ENCODE assay signal across 21 cellular contexts in genomic region chr18:76971149-76971548, GRCh38.
"Had no signal": no experiment of that assay in that cellular context is flagged by ENCODE, and none has a peak within 500 bp of the region (broad histone marks: within the 10 kb centered on the region; RNA-seq: fewer than 3 reads in every experiment).

No MANE protein-coding gene starts in this region.

- H3K27ac ChIP-seq: adrenal gland, esophagus muscularis mucosa, heart right ventricle, left ventricle myocardium inferior, neutrophil, parathyroid adenoma, right lobe of liver, upper lobe of right lung had no signal

- H3K4me1 ChIP-seq: adrenal gland, left ventricle myocardium inferior, parathyroid adenoma, right lobe of liver, upper lobe of right lung had no signal

- H3K4me3 Mint-ChIP-seq: activated CD4-positive, alpha-beta T cell treated with anti-CD3 and anti-CD28 coated beads, Interleukin-2, amount 10 ng/mL, durations not matched to agents 24 days and 14 days; activated CD8-positive, alpha-beta T cell treated with anti-CD3 and anti-CD28 coated beads, Interleukin-2, amount 10 ng/mL, durations not matched to agents 7 days and 5 days; natural killer cell had no signal

- ATAC-seq: activated CD8-positive, alpha-beta T cell treated with anti-CD3 and anti-CD28 coated beads, Interleukin-2, amount 10 ng/mL, durations not matched to agents 7 days and 5 days; activated naive CD4-positive, alpha-beta T cell treated with anti-CD3 and anti-CD28 coated beads, Interleukin-2, amount 50 U/mL, for 72 hours; heart right ventricle; natural killer cell had no signal

- H3K36me3 Mint-ChIP-seq: activated naive CD4-positive, alpha-beta T cell treated with anti-CD3 and anti-CD28 coated beads, Interleukin-2, amount 50 U/mL, for 72 hours had no signal

- H3K4me3 ChIP-seq: adrenal gland, esophagus muscularis mucosa, heart right ventricle, left ventricle myocardium inferior, right lobe of liver, smooth muscle cell, upper lobe of right lung had no signal

- H3K27me3 Mint-ChIP-seq: activated CD4-positive, alpha-beta T cell treated with anti-CD3 and anti-CD28 coated beads, Interleukin-2, amount 10 ng/mL, durations not matched to agents 24 days and 14 days had no signal

- H3K4me1 Mint-ChIP-seq: natural killer cell had no signal

- H3K9me3 Mint-ChIP-seq: activated CD4-positive, alpha-beta T cell treated with anti-CD3 and anti-CD28 coated beads, Interleukin-2, amount 10 ng/mL, durations not matched to agents 24 days and 14 days; activated naive CD4-positive, alpha-beta T cell treated with anti-CD3 and anti-CD28 coated beads, Interleukin-2, amount 50 U/mL, for 72 hours; natural killer cell had no signal

- DNase-seq: activated CD4-positive, alpha-beta T cell treated with anti-CD3 and anti-CD28 coated beads, Interleukin-2, amount 10 ng/mL, durations not matched to agents 24 days and 14 days; activated CD4-positive, CD25-positive, alpha-beta regulatory T cell; activated CD8-positive, alpha-beta memory T cell treated with anti-CD3 and anti-CD28 coated beads, Interleukin-2, amount 50 U/mL, for 4 hours; activated CD8-positive, alpha-beta T cell treated with anti-CD3 and anti-CD28 coated beads, Interleukin-2, amount 10 ng/mL, durations not matched to agents 7 days and 5 days; activated gamma-delta T cell; adrenal gland; effector memory CD4-positive, alpha-beta T cell; heart right ventricle; kidney glomerular epithelial cell; left ventricle myocardium inferior; mesendoderm; natural killer cell; stimulated activated CD4-positive, alpha-beta T cell treated with anti-CD3 and anti-CD28 coated beads, Interleukin-4, amount 100 ng/mL, for 24 hours; stimulated activated naive CD4-positive, alpha-beta T cell had no signal

- H3K9me3 ChIP-seq: adrenal gland, esophagus muscularis mucosa, heart right ventricle, left ventricle myocardium inferior, neutrophil, right lobe of liver, upper lobe of right lung had no signal

- H3K27me3 ChIP-seq: adrenal gland, esophagus muscularis mucosa, heart right ventricle, neutrophil, right lobe of liver, upper lobe of right lung had no signal

- H3K36me3 ChIP-seq: adrenal gland had no signal

- H3K27ac Mint-ChIP-seq: activated CD4-positive, alpha-beta T cell treated with anti-CD3 and anti-CD28 coated beads, Interleukin-2, amount 10 ng/mL, durations not matched to agents 24 days and 14 days; activated CD8-positive, alpha-beta T cell treated with anti-CD3 and anti-CD28 coated beads, Interleukin-2, amount 10 ng/mL, durations not matched to agents 7 days and 5 days; activated naive CD4-positive, alpha-beta T cell treated with anti-CD3 and anti-CD28 coated beads, Interleukin-2, amount 50 U/mL, for 72 hours; natural killer cell had no signal
